ENCODE assay signal across 28 cellular contexts in the genomic region with DNA sequence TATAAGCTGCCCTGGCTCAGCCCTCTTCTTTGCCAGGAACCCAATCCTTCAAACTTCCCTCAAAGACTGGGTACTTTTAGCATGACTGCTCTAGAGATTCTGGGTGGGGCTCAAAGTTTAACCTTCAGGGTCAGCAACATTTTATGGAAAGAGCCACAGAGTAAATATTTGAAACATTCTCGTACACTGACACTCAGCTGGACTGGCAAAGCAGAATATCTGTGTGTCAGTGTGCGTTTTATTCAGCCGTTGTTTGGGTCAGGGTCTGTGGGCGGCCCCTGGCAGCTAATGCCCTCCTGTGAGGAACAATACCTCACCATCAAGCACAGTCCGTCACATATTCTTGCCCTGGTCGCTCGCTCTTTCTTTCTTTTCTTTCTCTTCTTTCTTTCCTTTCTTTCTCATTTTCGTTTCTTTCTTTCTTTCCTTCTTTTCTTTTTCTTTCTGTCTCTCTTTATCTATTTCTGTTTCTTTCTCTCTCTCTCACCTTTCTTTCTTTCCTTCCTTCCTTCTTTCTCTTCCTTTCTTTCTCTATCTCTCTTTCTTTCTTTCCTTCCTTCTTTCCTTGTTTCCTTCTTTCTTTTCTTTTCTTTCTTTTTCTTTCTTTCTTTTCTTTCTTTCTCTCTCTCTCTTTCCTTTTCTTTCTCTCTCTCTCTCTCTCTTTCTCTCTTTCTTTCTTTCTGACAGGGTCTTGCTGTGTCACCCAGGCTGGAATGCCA. TPM values are rescaled to one million over a fixed set of nuclear protein-coding genes. Genes with fewer than 3 reads are reported as not detected.
"Had no signal": no experiment of that assay in that cellular context is flagged by ENCODE, and none has a peak within 500 bp of the region (broad histone marks: within the 10 kb centered on the region; RNA-seq: fewer than 3 reads in every experiment).

No MANE protein-coding gene starts in this region.

- H3K4me1 Mint-ChIP-seq: activated naive CD8-positive, alpha-beta T cell treated with anti-CD3 and anti-CD28 coated beads, Interleukin-2, amount 10 ng/mL, durations not matched to agents 7 days and 5 days had no signal

- H3K27me3 Mint-ChIP-seq: activated naive CD8-positive, alpha-beta T cell treated with anti-CD3 and anti-CD28 coated beads, Interleukin-2, amount 10 ng/mL, durations not matched to agents 7 days and 5 days; type B pancreatic cell had no signal

- H3K4me3 Mint-ChIP-seq: activated naive CD8-positive, alpha-beta T cell treated with anti-CD3 and anti-CD28 coated beads, Interleukin-2, amount 10 ng/mL, durations not matched to agents 7 days and 5 days; nephron progenitor cell; type B pancreatic cell had no signal

- FAIRE-seq: bronchial epithelial cell, islet of Langerhans had no signal

- H3K4me3 ChIP-seq: coronary artery, esophagus muscularis mucosa, gastrocnemius medialis, mucosa of descending colon, sigmoid colon, testis had no signal

- H3K36me3 Mint-ChIP-seq: activated naive CD8-positive, alpha-beta T cell treated with anti-CD3 and anti-CD28 coated beads, Interleukin-2, amount 10 ng/mL, durations not matched to agents 7 days and 5 days; type B pancreatic cell had no signal

- H3K27ac Mint-ChIP-seq: activated naive CD8-positive, alpha-beta T cell treated with anti-CD3 and anti-CD28 coated beads, Interleukin-2, amount 10 ng/mL, durations not matched to agents 7 days and 5 days; type B pancreatic cell had no signal

- H3K27me3 ChIP-seq: gastrocnemius medialis, testis had no signal

- H3K9me3 ChIP-seq: gastrocnemius medialis, sigmoid colon, testis had no signal

- DNase-seq: activated CD4-positive, alpha-beta T cell treated with anti-CD3 and anti-CD28 coated beads for 4 hours; activated CD4-positive, alpha-beta T cell treated with anti-CD3 and anti-CD28 coated beads, Interleukin-2, amount 50 U/mL, for 48 hours; activated CD4-positive, CD25-positive, alpha-beta regulatory T cell; activated naive CD4-positive, alpha-beta T cell treated with Interleukin-2 at 50 U/mL for 16 hours; activated naive CD8-positive, alpha-beta T cell treated with anti-CD3 and anti-CD28 coated beads, Interleukin-2, amount 10 ng/mL, durations not matched to agents 7 days and 5 days; activated T-cell treated with anti-CD3 and anti-CD28 coated beads, Interleukin-2, amount 50 U/mL, for 48 hours; amygdala; cerebellar nuclear complex; gastrocnemius medialis; hypothalamus; mesenchymal stem cell; mucosa of descending colon; nephron progenitor cell; occipital lobe; posterior cingulate gyrus; sigmoid colon; stimulated activated CD4-positive, alpha-beta T cell treated with anti-CD3 and anti-CD28 coated beads, Interleukin-2, amount 100 ng/mL, for 48 hours; stimulated activated naive CD4-positive, alpha-beta T cell; T-helper 9 cell; testis had no signal

- H3K27ac ChIP-seq: coronary artery, esophagus muscularis mucosa, gastrocnemius medialis, sigmoid colon, testis had no signal

- H3K9me3 Mint-ChIP-seq: type B pancreatic cell had no signal

- ATAC-seq: gastrocnemius medialis, mucosa of descending colon had no signal

- H3K36me3 ChIP-seq: esophagus muscularis mucosa, gastrocnemius medialis, sigmoid colon had no signal

- H3K4me1 ChIP-seq: esophagus muscularis mucosa, gastrocnemius medialis, sigmoid colon, testis had no signal

RNA-seq across cellular contexts. Expression of gene DPRX, which starts 10.7 kb away (rescaled TPM):
- total RNA-seq: activated naive CD8-positive, alpha-beta T cell treated with anti-CD3 and anti-CD28 coated beads, Interleukin-2, amount 10 ng/mL, durations not matched to agents 7 days and 5 days; bronchial epithelial cell; esophagus muscularis mucosa; lower leg skin; mucosa of descending colon; occipital lobe; renal cortical epithelial cell; sigmoid colon; T-helper 1 cell treated with Interleukin-12 subunit alpha and Interleukin-12 subunit beta and Interleukin-4 antibody, amounts not matched to agents 30 ng/mL and 1 ng/mL, for 36 hours; testis had no signal
- polyA plus RNA-seq: sigmoid colon had no signal
